22 cellular contexts compared by ENCODE assay signal in genomic region chr2:65416321-65416720, GRCh38. TPM values are rescaled to one million over a fixed set of nuclear protein-coding genes. Genes with fewer than 3 reads are reported as not detected.
DNase-seq lines count a peak whose midpoint lies in the region; ATAC-seq, FAIRE-seq and TF ChIP-seq lines count a peak whose summit lies in the region.
"Had no signal": no experiment of that assay in that cellular context is flagged by ENCODE, and none has a peak within 500 bp of the region (broad histone marks: within the 10 kb centered on the region; RNA-seq: fewer than 3 reads in every experiment).

No MANE protein-coding gene starts in this region.

- H3K79me1 ChIP-seq in H1 (ENCODE audit: low read depth, low read length): no peaks in the 10 kb centered on the region; the same call in 1 of the 2 replicates
- H3K79me1 ChIP-seq in trophoblast cell (ENCODE audit: low read length): no peaks in the 10 kb centered on the region

- in situ Hi-C loops in transverse colon (cut with MboI; ENCODE audit: low pct_ligation_motif_present in 1 of 4, low pct_unique_long_range_greater_than_20kb in 1 of 4, low sequenced_read_pairs in 3 of 4): no loop called here

- WGBS in H1 (ENCODE audit: extremely low coverage in 1 of 2, insufficient coverage in 1 of 2, insufficient read length in 1 of 2, insufficient replicate concordance in 2 of 2, low coverage in 1 of 2, low lambda C conversion rate in 2 of 2, missing lambda C conversion rate in 1 of 2), 2 experiments: 73% methylated on average over 3 of the region's 3 CpGs; no CpG with 5 or more reads in 1 of the 2 experiments
- WGBS in transverse colon (ENCODE audit: low coverage in 1 of 2), 2 donors: 59% methylated on average over 3 of the region's 3 CpGs; no CpG with 5 or more reads in 1 of the 2 donors
- no CpG with 5 or more reads among the region's 3 CpGs for WGBS in trophoblast cell (ENCODE audit: extremely low coverage, insufficient coverage, insufficient read length)

- intact Hi-C loops in activated CD4-positive, alpha-beta T cell treated with anti-CD3 and anti-CD28 coated beads, Interleukin-2, amount 10 ng/mL, durations not matched to agents 24 days and 14 days (cut with micrococcal nuclease): loop anchor here (2.0 to 5.0 kb wide), 3 partner anchors 14 to 34 kb away; no protein-coding TSS in a partner anchor
- intact Hi-C loops in activated CD4-positive, alpha-beta T cell treated with anti-CD3 and anti-CD28 coated beads for 36 hours (cut with DNase I, micrococcal nuclease): no loop called here
- intact Hi-C loops in OCI-LY7 (cut with micrococcal nuclease; ENCODE audit: unreplicated experiment) (no loop called here), transverse colon (cut with DNase I; ENCODE audit: low total_unique reads) (no loop called here)

- H3K79me2 ChIP-seq in OCI-LY7 (ENCODE audit: insufficient read depth, low read depth, low read length) (peaks cover 85% of the 10 kb centered on the region), H1 (ENCODE audit: control insufficient read depth in 1 of 2, insufficient read depth in 2 of 2, low read length in 2 of 2) (peaks cover 0 to 24% of the 10 kb centered on the region in 2 experiments; a peak in 3 of 4 replicates), trophoblast cell (ENCODE audit: control insufficient read depth, insufficient read depth, low read length, poor library complexity) (no peaks in the 10 kb centered on the region)

- no peak overlapping the region for H4K12ac ChIP-seq in trophoblast cell (ENCODE audit: low read depth, low read length)

- no peak overlapping the region for H2BK20ac ChIP-seq in H1 (ENCODE audit: low read length)

- H3K4me1 Mint-ChIP-seq in activated CD4-positive, alpha-beta T cell treated with anti-CD3 and anti-CD28 coated beads, Interleukin-2, amount 10 ng/mL, durations not matched to agents 24 days and 14 days: peaks cover 26% of the 10 kb centered on the region
- peaks cover 29% of the 10 kb centered on the region for H3K4me1 Mint-ChIP-seq in activated CD4-positive, alpha-beta T cell treated with anti-CD3 and anti-CD28 coated beads for 36 hours

- no peak overlapping the region for H4K5ac ChIP-seq in H1 (ENCODE audit: insufficient read length, low read depth, low read length)

- no peaks in the 10 kb centered on the region for H3K9me2 ChIP-seq in OCI-LY7 (ENCODE audit: insufficient read depth, low read length)

- no peak overlapping the region for H3K56ac ChIP-seq in H1 (replicated peaks; ENCODE audit: insufficient read length, low read depth, low read length)

- no peak for TF ChIP-seq RAD21 in H1 (IDR thresholded peaks at IDR 0.05 in 1 of 2, conservative IDR thresholded peaks at IDR 0.05 in 1 of 2; ENCODE audit: low read depth in 2 of 2, low read length in 2 of 2)

- FAIRE-seq in H1 (lab: Jason Lieb, UNC): no peak
- FAIRE-seq: GM19239, H54 had no signal

- H2BK120ac ChIP-seq in H1 (replicated peaks; ENCODE audit: low read depth, low read length) (no peak overlapping the region), trophoblast cell (ENCODE audit: insufficient read depth, low read length, poor library complexity) (no peak overlapping the region)

- H3K9ac ChIP-seq in H1 (replicated peaks in 1 of 4; ENCODE audit: extremely low read depth in 1 of 4, low read depth in 3 of 4, low read length in 3 of 4) (no peak overlapping the region), trophoblast cell (ENCODE audit: low read length) (no peak overlapping the region)

- H3K4ac ChIP-seq in H1 (replicated peaks; ENCODE audit: insufficient read length, low read depth, low read length) (no peak overlapping the region), trophoblast cell (ENCODE audit: low read depth, low read length) (no peak overlapping the region)

- H4K8ac ChIP-seq in H1 (ENCODE audit: extremely low read depth, insufficient read depth, low read length) (no peak overlapping the region; the same call in 1 of the 2 replicates), trophoblast cell (ENCODE audit: low read depth, low read length) (no peak overlapping the region)

- H3K27ac ChIP-seq in OCI-LY7 (ENCODE audit: low read depth, low read length, poor library complexity, severe bottlenecking) (peak overlapping the region; percentile 60), H1 (ENCODE audit: low read depth, low read length) (no peak overlapping the region), transverse colon (peak overlapping the region; percentile 38 to 76 (median 52)), trophoblast cell (ENCODE audit: low read depth, low read length) (no peak overlapping the region)

- H3K27me3 Mint-ChIP-seq in activated CD4-positive, alpha-beta T cell treated with anti-CD3 and anti-CD28 coated beads, Interleukin-2, amount 10 ng/mL, durations not matched to agents 24 days and 14 days: no peaks in the 10 kb centered on the region
- no peaks in the 10 kb centered on the region for H3K27me3 Mint-ChIP-seq in activated CD4-positive, alpha-beta T cell treated with anti-CD3 and anti-CD28 coated beads for 36 hours
- H3K27me3 Mint-ChIP-seq: CD8-positive, alpha-beta memory T cell had no signal

- DNase-seq in activated CD4-positive, alpha-beta T cell treated with anti-CD3 and anti-CD28 coated beads, Interleukin-2, amount 10 ng/mL, durations not matched to agents 24 days and 14 days: no peak
- no peak for DNase-seq in activated CD4-positive, alpha-beta T cell treated with anti-CD3 and anti-CD28 coated beads for 36 hours
- no peak for DNase-seq in OCI-LY7 (ENCODE audit: low spot score)
- no peak for DNase-seq in H1 (ENCODE audit: low read depth in 1 of 2, low spot score in 2 of 2)
- DNase-seq in transverse colon: no peak
- no peak for DNase-seq in trophoblast cell
- DNase-seq in NOMO-1 (lab: John Stamatoyannopoulos, UW; ENCODE audit: unreplicated experiment in 2 of 2): no peak
- DNase-seq in cortex of kidney (lab: John Stamatoyannopoulos, UW): no peak
- DNase-seq: 8988T, C1 segment of cervical spinal cord, EL, GF-D8, KBM-7, NCI-H1092 treated with DMSO at 0.1 percent for 48 hours, NCI-H1436 treated with DMSO at 0.1 percent for 48 hours, NCI-H1930, NCI-H2227 treated with DMSO at 0.1 percent for 48 hours, NCI-H748 treated with DMSO at 0.1 percent for 48 hours had no signal

- H3K27ac Mint-ChIP-seq in activated CD4-positive, alpha-beta T cell treated with anti-CD3 and anti-CD28 coated beads, Interleukin-2, amount 10 ng/mL, durations not matched to agents 24 days and 14 days: peak overlapping the region; percentile 25
- no peak overlapping the region for H3K27ac Mint-ChIP-seq in activated CD4-positive, alpha-beta T cell treated with anti-CD3 and anti-CD28 coated beads for 36 hours

- ATAC-seq in activated CD4-positive, alpha-beta T cell treated with anti-CD3 and anti-CD28 coated beads for 36 hours: no peak
- ATAC-seq: SK-N-SH treated with all-trans-retinoic acid at 6 μM for 48 hours had no signal

- peaks cover 7% of the 10 kb centered on the region for H3K9me3 Mint-ChIP-seq in activated CD4-positive, alpha-beta T cell treated with anti-CD3 and anti-CD28 coated beads, Interleukin-2, amount 10 ng/mL, durations not matched to agents 24 days and 14 days
- no peaks in the 10 kb centered on the region for H3K9me3 Mint-ChIP-seq in activated CD4-positive, alpha-beta T cell treated with anti-CD3 and anti-CD28 coated beads for 36 hours (ENCODE audit: low read depth)
- H3K9me3 Mint-ChIP-seq: CD8-positive, alpha-beta memory T cell had no signal

- TF ChIP-seq POLR2A in H1 (IDR thresholded peaks at IDR 0.05; ENCODE audit: control extremely low read depth in 1 of 2, low read depth in 2 of 2, low read length in 2 of 2) (no peak), transverse colon (IDR thresholded peaks at IDR 0.05) (no peak)

- H3K23ac ChIP-seq in H1 (ENCODE audit: insufficient read length): no peak overlapping the region
- H3K23ac ChIP-seq in trophoblast cell (ENCODE audit: low read length): no peak overlapping the region

- TF ChIP-seq EP300 in H1 (IDR thresholded peaks at IDR 0.05; ENCODE audit: borderline replicate concordance in 1 of 2, low read depth in 2 of 2, low read length in 2 of 2) (no peak), transverse colon (IDR thresholded peaks at IDR 0.05; ENCODE audit: low read depth) (no peak)

- H3K4me3 Mint-ChIP-seq in activated CD4-positive, alpha-beta T cell treated with anti-CD3 and anti-CD28 coated beads, Interleukin-2, amount 10 ng/mL, durations not matched to agents 24 days and 14 days: no peak overlapping the region
- no peak overlapping the region for H3K4me3 Mint-ChIP-seq in activated CD4-positive, alpha-beta T cell treated with anti-CD3 and anti-CD28 coated beads for 36 hours
- H3K4me3 Mint-ChIP-seq: CD8-positive, alpha-beta memory T cell had no signal

- H3K14ac ChIP-seq in H1 (ENCODE audit: insufficient read length): no peak overlapping the region
- H3K14ac ChIP-seq in trophoblast cell (ENCODE audit: low read length): no peak overlapping the region

- H3K18ac ChIP-seq in H1 (ENCODE audit: extremely low read depth, low read length) (peak overlapping the region; percentile 36; the same call in 1 of the 2 replicates), trophoblast cell (ENCODE audit: low read length) (no peak overlapping the region)

- H2AK5ac ChIP-seq in H1 (ENCODE audit: low read depth, low read length) (no peak overlapping the region), trophoblast cell (ENCODE audit: low read length) (no peak overlapping the region)

- H4K91ac ChIP-seq in H1 (replicated peaks; ENCODE audit: insufficient read length, low read length): no peak overlapping the region
- H4K91ac ChIP-seq in trophoblast cell (ENCODE audit: low read depth, low read length): no peak overlapping the region

- CTCF ChIA-PET in activated CD4-positive, alpha-beta T cell treated with anti-CD3 and anti-CD28 coated beads for 36 hours (lab: Charles Lee): no interaction called here
- CTCF ChIA-PET in OCI-LY7 (lab: Charles Lee; ENCODE audit: unreplicated experiment) (no interaction called here), H1 (lab: Charles Lee; ENCODE audit: partially characterized antibody) (interaction anchor here (0.9 to 1.7 kb wide), 2 partner anchors 65 to 124 kb away, joined by 3 read pairs; no protein-coding TSS in a partner anchor)

- no TSS peak for BruUV-seq in OCI-LY7 (replicated peaks; lab: Mats Ljungman, UMichigan)

- H3K36me3 Mint-ChIP-seq in activated CD4-positive, alpha-beta T cell treated with anti-CD3 and anti-CD28 coated beads, Interleukin-2, amount 10 ng/mL, durations not matched to agents 24 days and 14 days (ENCODE audit: low read depth): peaks cover 2% of the 10 kb centered on the region
- no peaks in the 10 kb centered on the region for H3K36me3 Mint-ChIP-seq in activated CD4-positive, alpha-beta T cell treated with anti-CD3 and anti-CD28 coated beads for 36 hours (ENCODE audit: low read depth)
- H3K36me3 Mint-ChIP-seq: CD8-positive, alpha-beta memory T cell had no signal

- TF ChIP-seq CTCF in OCI-LY7 (conservative IDR thresholded peaks at IDR 0.05; ENCODE audit: low read length) (no peak), H1 (IDR thresholded peaks at IDR 0.05; ENCODE audit: control extremely low read depth in 1 of 3, insufficient read depth in 1 of 3, low read depth in 1 of 3, low read length in 3 of 3) (no peak), transverse colon (IDR thresholded peaks at IDR 0.05) (no peak)

- H3K4me1 ChIP-seq in OCI-LY7 (ENCODE audit: insufficient read depth, low read length, poor library complexity, severe bottlenecking): peaks cover 97% of the 10 kb centered on the region
- H3K4me1 ChIP-seq in H1 (replicated peaks in 1 of 4; ENCODE audit: control insufficient read depth in 3 of 4, insufficient read depth in 4 of 4, low read length in 3 of 4): peaks cover 8 to 33% (median 24%) of the 10 kb centered on the region in 4 experiments
- peaks cover 3 to 49% (median 46%) of the 10 kb centered on the region in 4 donors for H3K4me1 ChIP-seq in transverse colon
- H3K4me1 ChIP-seq in trophoblast cell (ENCODE audit: control insufficient read depth in 1 of 2, insufficient read depth in 2 of 2, low read length in 2 of 2): no peaks in the 10 kb centered on the region

- H3K4me3 ChIP-seq in OCI-LY7 (ENCODE audit: low read depth, low read length, poor library complexity, severe bottlenecking): peak overlapping the region; percentile 27
- no peak overlapping the region for H3K4me3 ChIP-seq in H1 (ENCODE audit: extremely low read depth in 1 of 4, insufficient read depth in 2 of 4, low read depth in 3 of 4, low read length in 4 of 4)
- H3K4me3 ChIP-seq in transverse colon: no peak overlapping the region
- no peak overlapping the region for H3K4me3 ChIP-seq in trophoblast cell (ENCODE audit: low read depth, low read length)

- H2BK5ac ChIP-seq in H1 (ENCODE audit: low read depth, low read length) (no peak overlapping the region), trophoblast cell (ENCODE audit: low read depth, low read length, poor library complexity) (no peak overlapping the region)

- H4K20me1 ChIP-seq in OCI-LY7 (ENCODE audit: insufficient read depth, low read length): 0 out of 2 replicates have a peak, but pooled peaks cover 8% of the 10 kb centered on the region
- H4K20me1 ChIP-seq in H1 (replicated peaks in 1 of 2; ENCODE audit: control insufficient read depth in 1 of 2, insufficient read depth in 2 of 2, low read length in 2 of 2): peaks cover 2 to 3% of the 10 kb centered on the region in 2 experiments

- H2AFZ ChIP-seq in OCI-LY7 (ENCODE audit: low read length) (no peak overlapping the region), H1 (ENCODE audit: low read length) (no peak overlapping the region), trophoblast cell (ENCODE audit: insufficient read depth, low read length, poor library complexity) (no peak overlapping the region)

- H3K27me3 ChIP-seq in H1 (replicated peaks in 1 of 4; ENCODE audit: control insufficient read depth in 3 of 4, extremely low read depth in 1 of 4, insufficient read depth in 3 of 4, low read length in 3 of 4) (no peaks in the 10 kb centered on the region), transverse colon (no peaks in the 10 kb centered on the region), trophoblast cell (ENCODE audit: insufficient read depth, low read length) (no peaks in the 10 kb centered on the region)

- H3K23me2 ChIP-seq in H1 (ENCODE audit: low read depth, low read length): no peaks in the 10 kb centered on the region

- POLR2A ChIA-PET in activated CD4-positive, alpha-beta T cell treated with anti-CD3 and anti-CD28 coated beads for 36 hours (lab: Charles Lee): no interaction called here
- POLR2A ChIA-PET in OCI-LY7 (lab: Charles Lee): interaction anchor here (0.5 to 5.7 kb wide), 7 partner anchors 10 to 196 kb away, joined by 3 to 45 read pairs (median 4); no protein-coding TSS in a partner anchor
- POLR2A ChIA-PET in H1 (lab: Charles Lee; ENCODE audit: partially characterized antibody): interaction anchor here (1.9 kb wide), 1 partner anchor 9 kb away, joined by 4 read pairs; no protein-coding TSS in a partner anchor

- H3K4me2 ChIP-seq in OCI-LY7 (ENCODE audit: low read length) (peak overlapping the region; percentile 64), H1 (ENCODE audit: insufficient read depth in 1 of 2, low read depth in 2 of 2, low read length in 2 of 2) (no peak overlapping the region; a peak in 1 of 4 replicates), trophoblast cell (ENCODE audit: low read length) (no peak overlapping the region)

- peak overlapping the region; percentile 32; the same call in 1 of the 2 replicates for H2BK12ac ChIP-seq in H1 (ENCODE audit: low read depth, low read length)
- no peak overlapping the region for H2BK12ac ChIP-seq in trophoblast cell (ENCODE audit: low read length)

- H2BK15ac ChIP-seq in H1 (ENCODE audit: low read length): no peak overlapping the region

- H3K36me3 ChIP-seq in OCI-LY7 (ENCODE audit: insufficient read depth, low read length) (no peaks in the 10 kb centered on the region), H1 (ENCODE audit: control insufficient read depth in 2 of 4, insufficient read depth in 4 of 4, low read length in 3 of 4) (no peaks in the 10 kb centered on the region), transverse colon (no peaks in the 10 kb centered on the region), trophoblast cell (ENCODE audit: control insufficient read depth in 1 of 2, insufficient read depth in 2 of 2, low read length in 2 of 2) (no peaks in the 10 kb centered on the region)

- H3K9me3 ChIP-seq in OCI-LY7 (ENCODE audit: low read length): no peaks in the 10 kb centered on the region
- H3K9me3 ChIP-seq in H1 (ENCODE audit: insufficient read depth in 2 of 2, low read depth in 1 of 2, low read length in 1 of 2): no peaks in the 10 kb centered on the region
- no peaks in the 10 kb centered on the region for H3K9me3 ChIP-seq in transverse colon
- no peaks in the 10 kb centered on the region for H3K9me3 ChIP-seq in trophoblast cell (ENCODE audit: insufficient read depth, low read depth, low read length)

RNA-seq across cellular contexts. Expression of gene SPRED2, which starts 16.1 kb away (rescaled TPM):
- total RNA-seq in activated CD4-positive, alpha-beta T cell treated with anti-CD3 and anti-CD28 coated beads, Interleukin-2, amount 10 ng/mL, durations not matched to agents 24 days and 14 days: 7.7 and 9.2 TPM in 2 replicates
- total RNA-seq in activated CD4-positive, alpha-beta T cell treated with anti-CD3 and anti-CD28 coated beads for 36 hours: 1 to 10 TPM; 6.7 to 7.9 TPM
- 4.9 and 8.0 TPM in 2 replicates for total RNA-seq in OCI-LY7 (2014; rRNA removed; shearing (Covaris generic))
- total RNA-seq in OCI-LY7 (2022): 41.9 and 49.1 TPM in 2 replicates
- total RNA-seq in H1 (2021; fragmentation: NEBNext Ultra II Directional; extraction: Animal tissue kit (Norgen Biotek cat#: 25700)): 22.5 and 25.4 TPM in 2 replicates
- 15.3 and 21.0 TPM in 2 replicates for polyA plus RNA-seq in H1 (2011; rRNA removed)
- 9.4 TPM for polyA plus RNA-seq in H1 (2011; cell fraction: cytosol; rRNA removed)
- 14.3 TPM for polyA plus RNA-seq in H1 (2011; cell fraction: nucleus; rRNA removed)
- polyA plus RNA-seq in H1 (2012, experiment 1 of 2): 13.7 to 15.0 TPM (median 14.4 TPM) in 4 replicates
- 7.6 TPM for polyA plus RNA-seq in H1 (2012, experiment 2 of 2)
- 11.7 TPM for polyA plus RNA-seq in H1 (2013, experiment 1 of 2)
- 11.4 TPM for polyA plus RNA-seq in H1 (2013, experiment 2 of 2)
- 9.2 and 13.0 TPM in 2 replicates for polyA minus RNA-seq in H1 (2011; rRNA and poly(A)+ RNA removed)
- polyA minus RNA-seq in H1 (2011; cell fraction: cytosol; rRNA and poly(A)+ RNA removed): 15.4 TPM
- polyA minus RNA-seq in H1 (2011; cell fraction: nucleus; rRNA and poly(A)+ RNA removed): 7.6 TPM
- 10 to 100 TPM in 3 of 4 donors, 1 to 10 TPM in 1; 8.4 to 34.8 (median 29.7) TPM for total RNA-seq in transverse colon
- polyA plus RNA-seq in trophoblast cell (2013): 12.0 and 12.8 TPM in 2 replicates

Comparison
In these comparisons a context has a peak if more than half of its experiments do, and no peak if none do; other contexts are left out.
1. H3K27ac ChIP-seq: peak in OCI-LY7 (single experiment) and transverse colon (4 of 4); none in H1 (single experiment) and trophoblast cell (single experiment).